20 cellular contexts compared by ENCODE assay signal in the genomic region with DNA sequence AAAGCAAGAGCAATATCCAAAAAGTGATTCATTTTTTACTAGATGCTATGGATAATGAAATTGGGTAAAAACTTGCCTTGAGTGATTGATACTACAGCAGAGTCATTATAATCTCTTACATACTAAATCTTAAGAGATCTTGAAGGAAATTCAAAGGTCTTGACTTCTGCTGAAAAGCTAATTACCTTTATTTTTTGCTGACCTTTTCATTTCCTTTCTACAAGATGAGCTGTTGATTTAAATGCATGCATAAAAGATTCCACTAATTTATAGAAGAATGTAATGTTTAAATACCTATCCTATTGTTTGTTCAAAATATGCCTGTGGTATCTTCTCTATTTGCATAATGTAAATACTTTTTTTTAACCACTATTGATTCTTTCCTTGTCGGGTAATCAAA. TPM values are rescaled to one million over a fixed set of nuclear protein-coding genes. Genes with fewer than 3 reads are reported as not detected.
A peak's percentile ranks its signal among the peaks of the same experiment; 100 is the strongest.
DNase-seq lines count a peak whose midpoint lies in the region; ATAC-seq, FAIRE-seq and TF ChIP-seq lines count a peak whose summit lies in the region.
"Had no signal": no experiment of that assay in that cellular context is flagged by ENCODE, and none has a peak within 500 bp of the region (broad histone marks: within the 10 kb centered on the region; RNA-seq: fewer than 3 reads in every experiment).

No MANE protein-coding gene starts in this region.

- TF ChIP-seq EP300 in K562 (IDR thresholded peaks at IDR 0.05; ENCODE audit: low read length): no peak

- POLR2A ChIA-PET in K562 (lab: Yijun Ruan, JAX): no interaction called here

- H3K9me1 ChIP-seq in K562 (ENCODE audit: control insufficient read depth, insufficient read depth, low read length): no peaks in the 10 kb centered on the region

- H3K27me3 ChIP-seq in GM23338 (ENCODE audit: insufficient read depth) (no peaks in the 10 kb centered on the region), HUES48 (ENCODE audit: control insufficient read depth, insufficient read depth, low read length) (no peaks in the 10 kb centered on the region), K562 (ENCODE audit: control insufficient read depth in 2 of 2, insufficient read depth in 2 of 2, low read length in 2 of 2) (no peaks in the 10 kb centered on the region)
- H3K27me3 ChIP-seq: BLaER1 had no signal

- H3K4me1 Mint-ChIP-seq in GM23338: peaks cover 39% of the 10 kb centered on the region
- H3K4me1 Mint-ChIP-seq: B cell; CD4-positive, CD25-positive, alpha-beta regulatory T cell had no signal

- no peaks in the 10 kb centered on the region for H4K20me1 ChIP-seq in GM23338 (replicated peaks; ENCODE audit: insufficient read depth)
- H4K20me1 ChIP-seq in K562 (replicated peaks; ENCODE audit: control insufficient read depth, insufficient read depth, low read length): no peaks in the 10 kb centered on the region

- no peak overlapping the region for H2AFZ ChIP-seq in GM23338
- no peak overlapping the region for H2AFZ ChIP-seq in K562 (ENCODE audit: low read depth, low read length)

- no peak overlapping the region for H3K27ac Mint-ChIP-seq in GM23338
- H3K27ac Mint-ChIP-seq: B cell; CD4-positive, CD25-positive, alpha-beta regulatory T cell; CD8-positive, alpha-beta T cell; HFFc6 had no signal

- H3K4me2 ChIP-seq in GM23338: peak overlapping the region; percentile 27; the same call in 1 of the 2 replicates
- H3K4me2 ChIP-seq in K562 (ENCODE audit: insufficient read depth, low read length): no peak overlapping the region
- H3K4me2 ChIP-seq: BLaER1 had no signal

- H3K79me2 ChIP-seq in GM23338 (replicated peaks; ENCODE audit: insufficient read depth): no peaks in the 10 kb centered on the region; the same call in 1 of the 2 replicates
- no peaks in the 10 kb centered on the region for H3K79me2 ChIP-seq in K562 (ENCODE audit: control insufficient read depth, insufficient read depth, low read length)

- H3K9me3 Mint-ChIP-seq in GM23338: no peaks in the 10 kb centered on the region
- H3K9me3 Mint-ChIP-seq: CD8-positive, alpha-beta T cell had no signal

- peaks cover 35% of the 10 kb centered on the region for H3K4me1 ChIP-seq in GM23338 (ENCODE audit: insufficient read depth)
- H3K4me1 ChIP-seq in HUES48 (ENCODE audit: control insufficient read depth, insufficient read depth, low read length): peaks cover 41% of the 10 kb centered on the region
- no peaks in the 10 kb centered on the region for H3K4me1 ChIP-seq in K562 (replicated peaks in 1 of 2; ENCODE audit: control insufficient read depth in 2 of 2, insufficient read depth in 2 of 2, low read length in 2 of 2)
- H3K4me1 ChIP-seq: Caco-2 had no signal

- H3K9me2 ChIP-seq in GM23338 (ENCODE audit: insufficient read depth): no peaks in the 10 kb centered on the region

- intact Hi-C loops in K562 (cut with micrococcal nuclease): no loop called here

- no peaks in the 10 kb centered on the region for H3K36me3 Mint-ChIP-seq in GM23338 (ENCODE audit: low read depth)
- H3K36me3 Mint-ChIP-seq: CD4-positive, CD25-positive, alpha-beta regulatory T cell; CD8-positive, alpha-beta T cell had no signal

- peaks cover 3% of the 10 kb centered on the region for H3K27me3 Mint-ChIP-seq in GM23338 (ENCODE audit: insufficient read depth, low read depth, poor library complexity)
- H3K27me3 Mint-ChIP-seq: CD4-positive, CD25-positive, alpha-beta regulatory T cell had no signal

- H3K36me3 ChIP-seq in GM23338 (ENCODE audit: insufficient read depth): no peaks in the 10 kb centered on the region
- H3K36me3 ChIP-seq in HUES48 (ENCODE audit: control insufficient read depth, insufficient read depth, low read length): no peaks in the 10 kb centered on the region
- H3K36me3 ChIP-seq in K562 (ENCODE audit: control insufficient read depth, insufficient read depth, low read length): no peaks in the 10 kb centered on the region
- H3K36me3 ChIP-seq: HAP-1 had no signal

- DNase-seq in GM23338 (ENCODE audit: low spot score) (no peak), K562 (ENCODE audit: extremely low read depth in 1 of 4, low spot score in 3 of 4) (no peak), GM19238 (ENCODE audit: insufficient read length, low spot score) (no peak), RKO (ENCODE audit: low spot score) (no peak), globus pallidus (ENCODE audit: low spot score) (no peak)
- DNase-seq: Caco-2; CD4-positive, CD25-positive, alpha-beta regulatory T cell; CD8-positive, alpha-beta T cell; DMS153; DND-41; HFFc6 had no signal

- no peak for ATAC-seq in GM23338
- no peak for ATAC-seq in K562
- ATAC-seq: CD8-positive, alpha-beta T cell had no signal

- no peak for TF ChIP-seq RAD21 in K562 (CRISPR knock-in tag; conservative IDR thresholded peaks at IDR 0.05 in 1 of 2, IDR thresholded peaks at IDR 0.05 in 1 of 2)

- no peak overlapping the region for H3K4me3 ChIP-seq in GM23338
- H3K4me3 ChIP-seq in HUES48 (ENCODE audit: low read depth, low read length): peak overlapping the region; percentile 12; the same call in 1 of the 2 replicates
- H3K4me3 ChIP-seq in K562: no peak overlapping the region
- H3K4me3 ChIP-seq: BLaER1, HAP-1 had no signal

- no TSS peak for BruUV-seq in K562 (replicated peaks; lab: Mats Ljungman, UMichigan)

- H3K4me3 Mint-ChIP-seq in GM23338: no peak overlapping the region
- H3K4me3 Mint-ChIP-seq: B cell; CD4-positive, CD25-positive, alpha-beta regulatory T cell; CD8-positive, alpha-beta T cell; HFFc6 had no signal

- H3K9me3 ChIP-seq in HUES48 (ENCODE audit: control insufficient read depth, insufficient read depth, low read length): no peaks in the 10 kb centered on the region
- H3K9me3 ChIP-seq in K562 (replicated peaks; ENCODE audit: control insufficient read depth, insufficient read depth, low read depth, low read length): no peaks in the 10 kb centered on the region
- H3K9me3 ChIP-seq: BLaER1, Caco-2, HAP-1 had no signal

- CTCF ChIA-PET in K562 (lab: Yijun Ruan, JAX; ENCODE audit: low intra/inter-chr PET ratio): no interaction called here

- H3F3A ChIP-seq in GM23338 (replicated peaks; ENCODE audit: low read depth): no peaks in the 10 kb centered on the region

- TF ChIP-seq CTCF in GM23338 (conservative IDR thresholded peaks at IDR 0.05; ENCODE audit: low read depth in 2 of 2) (no peak), K562 (IDR thresholded peaks at IDR 0.05 in 2 of 3, conservative IDR thresholded peaks at IDR 0.05 in 1 of 3; ENCODE audit: insufficient read depth in 2 of 3, low read depth in 1 of 3, low read length in 3 of 3) (no peak)

- H3K9ac ChIP-seq in HUES48 (ENCODE audit: low read depth, low read length) (no peak overlapping the region), K562 (ENCODE audit: insufficient read depth in 1 of 2, low read depth in 2 of 2, low read length in 2 of 2) (no peak overlapping the region)
- H3K9ac ChIP-seq: BLaER1 had no signal

- TF ChIP-seq POLR2A in K562 (conservative IDR thresholded peaks at IDR 0.05): no peak

- FAIRE-seq in K562 (lab: Jason Lieb, UNC): no peak
- FAIRE-seq: GM12892, GM19239 had no signal

- no peak overlapping the region for H3K27ac ChIP-seq in GM23338 (ENCODE audit: low read depth)
- H3K27ac ChIP-seq in HUES48 (ENCODE audit: low read depth, low read length): no peak overlapping the region
- H3K27ac ChIP-seq in K562 (ENCODE audit: extremely low read depth, low read depth, low read length): no peak overlapping the region
- H3K27ac ChIP-seq: BLaER1, C4-2B had no signal

- WGBS in K562 (ENCODE audit: insufficient coverage, low coverage, missing lambda C conversion rate): 0% methylated on average over 1 of the region's 1 CpG

- in situ Hi-C loops in K562 (cut with MboI): no loop called here

TF ChIP-seq in K562, 482 proteins besides CTCF, POLR2A, EP300 and RAD21 (continues in another document):
- TF ChIP-seq ZNF316 (IDR thresholded peaks at IDR 0.05) (peak; percentile 73), MAFG (tag; conservative IDR thresholded peaks at IDR 0.05) (0 out of 2 replicates have a peak, but pooled peaks have one; percentile 28)
- TF ChIP-seq, protein P1, sequence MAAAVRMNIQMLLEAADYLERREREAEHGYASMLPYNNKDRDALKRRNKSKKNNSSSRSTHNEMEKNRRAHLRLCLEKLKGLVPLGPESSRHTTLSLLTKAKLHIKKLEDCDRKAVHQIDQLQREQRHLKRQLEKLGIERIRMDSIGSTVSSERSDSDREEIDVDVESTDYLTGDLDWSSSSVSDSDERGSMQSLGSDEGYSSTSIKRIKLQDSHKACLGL (CRISPR knock-in tag; IDR thresholded peaks at IDR 0.05; ENCODE audit: borderline replicate concordance, poor library complexity, severe bottlenecking): no peak
- TF ChIP-seq, protein P2, sequence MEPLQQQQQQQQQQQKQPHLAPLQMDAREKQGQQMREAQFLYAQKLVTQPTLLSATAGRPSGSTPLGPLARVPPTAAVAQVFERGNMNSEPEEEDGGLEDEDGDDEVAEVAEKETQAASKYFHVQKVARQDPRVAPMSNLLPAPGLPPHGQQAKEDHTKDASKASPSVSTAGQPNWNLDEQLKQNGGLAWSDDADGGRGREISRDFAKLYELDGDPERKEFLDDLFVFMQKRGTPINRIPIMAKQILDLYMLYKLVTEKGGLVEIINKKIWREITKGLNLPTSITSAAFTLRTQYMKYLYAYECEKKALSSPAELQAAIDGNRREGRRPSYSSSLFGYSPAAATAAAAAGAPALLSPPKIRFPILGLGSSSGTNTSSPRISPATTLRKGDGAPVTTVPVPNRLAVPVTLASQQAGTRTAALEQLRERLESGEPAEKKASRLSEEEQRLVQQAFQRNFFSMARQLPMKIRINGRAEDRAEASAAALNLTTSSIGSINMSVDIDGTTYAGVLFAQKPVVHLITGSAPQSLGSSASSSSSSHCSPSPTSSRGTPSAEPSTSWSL (CRISPR knock-in tag; IDR thresholded peaks at IDR 0.05; ENCODE audit: borderline replicate concordance): no peak

RNA-seq across cellular contexts. Expression of a gene that starts 27.2 kb away (rescaled TPM):
- total RNA-seq in GM23338 (2014; rRNA removed; shearing (Covaris generic)): 2.0 and 4.5 TPM in 2 replicates
- 0.92 and 1.2 TPM in 2 replicates for polyA plus RNA-seq in GM23338 (2016; fragmentation: Nextera tagmentation; extraction: Ambion mirVana)
- total RNA-seq in K562 (2011; cell fraction: chromatin; rRNA removed; ENCODE audit: low replicate concordance): not detected in 2 replicates
- total RNA-seq in K562 (2011; cell fraction: nucleolus; rRNA removed): not detected in 2 replicates
- not detected in 2 replicates for total RNA-seq in K562 (2011; cell fraction: nucleoplasm; rRNA removed)
- not detected in 2 replicates for total RNA-seq in K562 (2014; rRNA removed)
- not detected in 2 replicates for total RNA-seq in K562 (2014; rRNA removed; fragmentation: Illumina TruSeq; extraction: Trizol)
- total RNA-seq in K562 (2015; rRNA removed; fragmentation: Illumina TruSeq; extraction: Trizol): not detected in 2 replicates
- total RNA-seq in K562 (2021): not detected in 2 replicates
- not detected in 2 replicates for polyA plus RNA-seq in K562 (2011; rRNA removed)
- polyA plus RNA-seq in K562 (2011; cell fraction: cytosol; rRNA removed): not detected in 2 replicates
- not detected in 2 replicates for polyA plus RNA-seq in K562 (2011; cell fraction: nucleus; rRNA removed)
- polyA plus RNA-seq in K562 (2012): 0.04 TPM in 1 of 2 replicates, not detected in the other
- not detected in 2 replicates for polyA plus RNA-seq in K562 (2014; fragmentation: Illumina TruSeq; extraction: Trizol)
- polyA plus RNA-seq in K562 (2014; fragmentation: Nextera tagmentation; extraction: Ambion mirVana): not detected
- not detected in 2 replicates for polyA plus RNA-seq in K562 (2014; rRNA removed)
- not detected in 2 replicates for polyA minus RNA-seq in K562 (2011; rRNA and poly(A)+ RNA removed)
- not detected in 2 replicates for polyA minus RNA-seq in K562 (2011; cell fraction: cytosol; rRNA and poly(A)+ RNA removed)
- not detected in 2 replicates for polyA minus RNA-seq in K562 (2011; cell fraction: nucleus; rRNA and poly(A)+ RNA removed)
- total RNA-seq: A172; B cell; Caco-2; CD4-positive, CD25-positive, alpha-beta regulatory T cell; CD8-positive, alpha-beta T cell; HFFc6 had no signal
- polyA plus RNA-seq: AG04450; CD4-positive, CD25-positive, alpha-beta regulatory T cell had no signal
